20 cellular contexts compared by ENCODE assay signal in the genomic region with DNA sequence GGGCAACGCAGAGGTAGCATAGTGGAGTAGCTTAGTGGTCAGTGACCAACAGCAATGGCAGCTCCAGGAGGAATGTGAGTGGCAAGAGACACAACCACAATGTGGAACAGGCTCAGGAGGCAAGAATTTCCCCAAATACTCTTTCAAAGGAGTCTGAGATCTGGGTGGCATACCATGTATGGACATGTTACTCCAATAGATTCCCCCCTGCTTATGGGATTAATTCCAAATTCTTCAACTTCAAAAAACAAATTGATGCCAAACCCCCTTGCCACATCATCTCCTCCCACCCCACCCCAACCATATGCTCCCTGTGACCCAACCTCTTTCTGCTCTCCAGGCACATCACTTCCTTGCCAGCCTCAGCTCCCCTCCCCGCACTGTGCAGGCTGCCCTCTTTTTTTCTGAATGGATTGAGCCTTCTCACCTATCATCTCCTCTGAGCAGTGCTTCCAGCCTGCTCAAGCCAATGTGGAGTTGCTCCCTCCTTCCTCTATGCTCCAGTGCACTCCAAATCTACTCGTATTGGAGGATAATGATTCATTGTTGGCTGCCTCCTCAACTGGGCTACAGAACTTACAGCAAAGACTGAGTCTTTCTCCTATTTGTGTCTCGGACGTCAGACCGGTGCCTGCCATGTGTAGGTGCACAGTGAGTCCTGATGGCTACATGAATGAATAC.
A peak's percentile ranks its signal among the peaks of the same experiment; 100 is the strongest.
DNase-seq lines count a peak whose midpoint lies in the region; ATAC-seq and TF ChIP-seq lines count a peak whose summit lies in the region.
"Had no signal": no experiment of that assay in that cellular context is flagged by ENCODE, and none has a peak within 500 bp of the region (broad histone marks: within the 10 kb centered on the region; RNA-seq: fewer than 3 reads in every experiment).

No MANE protein-coding gene starts in this region.

- H3K4me3 ChIP-seq in fibroblast of mammary gland (ENCODE audit: control insufficient read depth, low read depth, low read length) (no peak overlapping the region), skeletal muscle tissue (ENCODE audit: low read length in 3 of 3) (peak overlapping the region in 1 of 3 donors; percentile 37), lower lobe of right lung (no peak overlapping the region)
- H3K4me3 ChIP-seq: colonic mucosa, left ventricle myocardium inferior, SJCRH30, testis had no signal

- no peaks in the 10 kb centered on the region for H3K36me3 Mint-ChIP-seq in activated naive CD8-positive, alpha-beta T cell treated with anti-CD3 and anti-CD28 coated beads, Interleukin-2, amount 10 ng/mL, durations not matched to agents 7 days and 5 days
- no peaks in the 10 kb centered on the region for H3K36me3 Mint-ChIP-seq in activated naive CD8-positive, alpha-beta T cell treated with anti-CD3 and anti-CD28 coated beads for 36 hours
- H3K36me3 Mint-ChIP-seq: CD8-positive, alpha-beta T cell had no signal

- POLR2A ChIA-PET in activated naive CD8-positive, alpha-beta T cell treated with anti-CD3 and anti-CD28 coated beads, Interleukin-2, amount 10 ng/mL, durations not matched to agents 7 days and 5 days (lab: Charles Lee), result no interaction called here

- no peak for DNase-seq in activated naive CD8-positive, alpha-beta T cell treated with anti-CD3 and anti-CD28 coated beads, Interleukin-2, amount 10 ng/mL, durations not matched to agents 7 days and 5 days
- no peak for DNase-seq in activated naive CD8-positive, alpha-beta T cell treated with anti-CD3 and anti-CD28 coated beads for 36 hours
- DNase-seq in NCI-H446 treated with DMSO at 0.1 percent for 48 hours (lab: John Stamatoyannopoulos, UW) (peak; percentile 92), fibroblast of mammary gland (ENCODE audit: low read depth) (peak; percentile 68), HUDEP-2 (lab: John Stamatoyannopoulos, UW; ENCODE audit: unreplicated experiment in 76 of 76) (no peak), lower lobe of right lung (no peak)
- DNase-seq: activated CD4-positive, alpha-beta T cell treated with anti-CD3 and anti-CD28 coated beads for 48 hours; activated T-cell treated with anti-CD3 and anti-CD28 coated beads, Interleukin-2, amount 50 U/mL, for 24 hours; CD8-positive, alpha-beta T cell; colonic mucosa; left ventricle myocardium inferior; naive B cell; retina; stimulated activated CD4-positive, alpha-beta T cell treated with anti-CD3 and anti-CD28 coated beads, Interleukin-2, amount 100 ng/mL, for 24 hours; T1000; testis had no signal

- no peaks in the 10 kb centered on the region for H3K27me3 ChIP-seq in skeletal muscle tissue (ENCODE audit: control insufficient read depth in 3 of 3, insufficient read depth in 3 of 3, low read length in 3 of 3)
- H3K27me3 ChIP-seq in lower lobe of right lung (ENCODE audit: low read depth), result no peaks in the 10 kb centered on the region
- H3K27me3 ChIP-seq: colonic mucosa, SJCRH30, testis had no signal

- H3K27me3 Mint-ChIP-seq in activated naive CD8-positive, alpha-beta T cell treated with anti-CD3 and anti-CD28 coated beads, Interleukin-2, amount 10 ng/mL, durations not matched to agents 7 days and 5 days, result no peaks in the 10 kb centered on the region
- no peaks in the 10 kb centered on the region for H3K27me3 Mint-ChIP-seq in activated naive CD8-positive, alpha-beta T cell treated with anti-CD3 and anti-CD28 coated beads for 36 hours
- H3K27me3 Mint-ChIP-seq: activated T-cell treated with anti-CD3 and anti-CD28 coated beads, Interleukin-2, amount 50 U/mL, for 24 hours had no signal

- no peak for TF ChIP-seq CTCF in fibroblast of mammary gland (conservative IDR thresholded peaks at IDR 0.05; ENCODE audit: control insufficient read depth, insufficient read depth, low read depth, low read length)
- TF ChIP-seq CTCF in lower lobe of right lung (IDR thresholded peaks at IDR 0.05), result no peak

- H3K9ac ChIP-seq in skeletal muscle tissue (ENCODE audit: low read depth in 1 of 3, low read length in 3 of 3), result no peak overlapping the region

- intact Hi-C loops in lower lobe of right lung (cut with DNase I), result no loop called here

- peak overlapping the region; percentile 35 for H3K27ac Mint-ChIP-seq in activated naive CD8-positive, alpha-beta T cell treated with anti-CD3 and anti-CD28 coated beads, Interleukin-2, amount 10 ng/mL, durations not matched to agents 7 days and 5 days
- H3K27ac Mint-ChIP-seq in activated naive CD8-positive, alpha-beta T cell treated with anti-CD3 and anti-CD28 coated beads for 36 hours, result no peak overlapping the region
- H3K27ac Mint-ChIP-seq: activated T-cell treated with anti-CD3 and anti-CD28 coated beads, Interleukin-2, amount 50 U/mL, for 24 hours; CD8-positive, alpha-beta T cell had no signal

- H3K4me1 Mint-ChIP-seq in activated naive CD8-positive, alpha-beta T cell treated with anti-CD3 and anti-CD28 coated beads, Interleukin-2, amount 10 ng/mL, durations not matched to agents 7 days and 5 days, result peaks cover 25% of the 10 kb centered on the region
- H3K4me1 Mint-ChIP-seq in activated naive CD8-positive, alpha-beta T cell treated with anti-CD3 and anti-CD28 coated beads for 36 hours, result peaks cover 32% of the 10 kb centered on the region

- no peak for ATAC-seq in activated naive CD8-positive, alpha-beta T cell treated with anti-CD3 and anti-CD28 coated beads, Interleukin-2, amount 10 ng/mL, durations not matched to agents 7 days and 5 days (ENCODE audit: low read depth)
- ATAC-seq in HG02840 (IDR thresholded peaks at IDR 0.05; ENCODE audit: low FRiP score, unreplicated experiment) (no peak), lower lobe of right lung (no peak)
- ATAC-seq: CD8-positive, alpha-beta T cell had no signal

- peak overlapping the region; percentile 62 for H3K27ac ChIP-seq in skeletal muscle tissue (ENCODE audit: low read depth, low read length)
- no peak overlapping the region for H3K27ac ChIP-seq in lower lobe of right lung
- H3K27ac ChIP-seq: colonic mucosa, epithelial cell of prostate, left ventricle myocardium inferior, SJCRH30, testis had no signal

- H3K4me1 ChIP-seq in skeletal muscle tissue (ENCODE audit: control insufficient read depth in 3 of 3, insufficient read depth in 3 of 3, low read length in 3 of 3) (peaks cover 17 to 38% (median 31%) of the 10 kb centered on the region in 3 donors), lower lobe of right lung (peaks cover 14% of the 10 kb centered on the region)
- H3K4me1 ChIP-seq: colonic mucosa had no signal

- H3K36me3 ChIP-seq in skeletal muscle tissue (ENCODE audit: control insufficient read depth in 3 of 3, insufficient read depth in 3 of 3, low read length in 3 of 3) (no peaks in the 10 kb centered on the region), lower lobe of right lung (no peaks in the 10 kb centered on the region)
- H3K36me3 ChIP-seq: colonic mucosa, left ventricle myocardium inferior, SJCRH30 had no signal

- H3K9me3 Mint-ChIP-seq in activated naive CD8-positive, alpha-beta T cell treated with anti-CD3 and anti-CD28 coated beads, Interleukin-2, amount 10 ng/mL, durations not matched to agents 7 days and 5 days, result no peaks in the 10 kb centered on the region
- H3K9me3 Mint-ChIP-seq in activated naive CD8-positive, alpha-beta T cell treated with anti-CD3 and anti-CD28 coated beads for 36 hours, result no peaks in the 10 kb centered on the region
- H3K9me3 Mint-ChIP-seq: activated T-cell treated with anti-CD3 and anti-CD28 coated beads, Interleukin-2, amount 50 U/mL, for 24 hours; CD8-positive, alpha-beta T cell had no signal

- H3K4me3 Mint-ChIP-seq in activated naive CD8-positive, alpha-beta T cell treated with anti-CD3 and anti-CD28 coated beads, Interleukin-2, amount 10 ng/mL, durations not matched to agents 7 days and 5 days, result no peak overlapping the region
- H3K4me3 Mint-ChIP-seq in activated naive CD8-positive, alpha-beta T cell treated with anti-CD3 and anti-CD28 coated beads for 36 hours, result no peak overlapping the region
- H3K4me3 Mint-ChIP-seq: activated T-cell treated with anti-CD3 and anti-CD28 coated beads, Interleukin-2, amount 50 U/mL, for 24 hours; CD8-positive, alpha-beta T cell had no signal

- no peaks in the 10 kb centered on the region for H3K9me3 ChIP-seq in skeletal muscle tissue (ENCODE audit: control insufficient read depth in 3 of 3, low read length in 3 of 3)
- no peaks in the 10 kb centered on the region for H3K9me3 ChIP-seq in lower lobe of right lung
- H3K9me3 ChIP-seq: colonic mucosa, left ventricle myocardium inferior, SJCRH30, testis had no signal

Comparison
In these comparisons a context has a peak if more than half of its experiments do, and no peak if none do; other contexts are left out.
1. DNase-seq: peak in NCI-H446 treated with DMSO at 0.1 percent for 48 hours (single experiment) and fibroblast of mammary gland (single experiment); none in activated naive CD8-positive, alpha-beta T cell treated with anti-CD3 and anti-CD28 coated beads, Interleukin-2, amount 10 ng/mL, durations not matched to agents 7 days and 5 days (single experiment), activated naive CD8-positive, alpha-beta T cell treated with anti-CD3 and anti-CD28 coated beads for 36 hours (single experiment), HUDEP-2 (0 of 76) and lower lobe of right lung (single experiment).